ENCODE assay signal across 12 cellular contexts in genomic region chr17:57369509-57369945, GRCh38.
DNase-seq lines count a peak whose midpoint lies in the region; TF ChIP-seq lines count a peak whose summit lies in the region.
"Had no signal": no experiment of that assay in that cellular context is flagged by ENCODE, and none has a peak within 500 bp of the region (broad histone marks: within the 10 kb centered on the region; RNA-seq: fewer than 3 reads in every experiment).

No MANE protein-coding gene starts in this region.

- H3K9ac ChIP-seq in smooth muscle cell (ENCODE audit: low read depth), result peak overlapping the region; percentile 64

- H3K27me3 Mint-ChIP-seq in activated naive CD4-positive, alpha-beta T cell treated with anti-CD3 and anti-CD28 coated beads for 36 hours (ENCODE audit: low read depth), result no peaks in the 10 kb centered on the region
- no peaks in the 10 kb centered on the region for H3K27me3 Mint-ChIP-seq in activated naive CD4-positive, alpha-beta T cell treated with anti-CD3 and anti-CD28 coated beads, Interleukin-2, amount 10 ng/mL, durations not matched to agents 7 days and 5 days

- H3K36me3 ChIP-seq in smooth muscle cell (ENCODE audit: low read depth) (no peaks in the 10 kb centered on the region), tibial nerve (no peaks in the 10 kb centered on the region)

- H3K36me3 Mint-ChIP-seq in activated naive CD4-positive, alpha-beta T cell treated with anti-CD3 and anti-CD28 coated beads for 36 hours (ENCODE audit: low read depth), result peaks cover 6% of the 10 kb centered on the region
- peaks cover 11% of the 10 kb centered on the region for H3K36me3 Mint-ChIP-seq in activated naive CD4-positive, alpha-beta T cell treated with anti-CD3 and anti-CD28 coated beads, Interleukin-2, amount 10 ng/mL, durations not matched to agents 7 days and 5 days

- TF ChIP-seq EP300 in tibial nerve (IDR thresholded peaks at IDR 0.05), result no peak

- no peak overlapping the region for H2AFZ ChIP-seq in smooth muscle cell (ENCODE audit: low read depth)

- H3K79me2 ChIP-seq in smooth muscle cell (ENCODE audit: low read depth), result peaks cover 10% of the 10 kb centered on the region

- CTCF ChIA-PET in activated naive CD4-positive, alpha-beta T cell treated with anti-CD3 and anti-CD28 coated beads for 36 hours (lab: Charles Lee), result interaction anchor here (0.5 to 1.0 kb wide), 4 partner anchors 71 to 370 kb away, joined by 3 read pairs; no protein-coding TSS in a partner anchor
- CTCF ChIA-PET in activated naive CD4-positive, alpha-beta T cell treated with anti-CD3 and anti-CD28 coated beads, Interleukin-2, amount 10 ng/mL, durations not matched to agents 7 days and 5 days (lab: Charles Lee), result interaction anchor here (1.3 kb wide), 1 partner anchor 126 kb away, joined by 4 read pairs; no protein-coding TSS in a partner anchor

- no peaks in the 10 kb centered on the region for H3K9me3 ChIP-seq in smooth muscle cell (replicated peaks; ENCODE audit: low read depth)
- peaks cover 0 to 11% (median 0%) of the 10 kb centered on the region in 4 donors for H3K9me3 ChIP-seq in tibial nerve

- peaks cover 1% of the 10 kb centered on the region for H4K20me1 ChIP-seq in smooth muscle cell (ENCODE audit: low read depth)

- no peak overlapping the region for H3K27ac Mint-ChIP-seq in activated naive CD4-positive, alpha-beta T cell treated with anti-CD3 and anti-CD28 coated beads for 36 hours
- H3K27ac Mint-ChIP-seq in activated naive CD4-positive, alpha-beta T cell treated with anti-CD3 and anti-CD28 coated beads, Interleukin-2, amount 10 ng/mL, durations not matched to agents 7 days and 5 days, result no peak overlapping the region

- TF ChIP-seq CTCF in smooth muscle cell (IDR thresholded peaks at IDR 0.05; ENCODE audit: borderline replicate concordance, insufficient read depth, poor library complexity, severe bottlenecking), result no peak
- no peak for TF ChIP-seq CTCF in tibial nerve (IDR thresholded peaks at IDR 0.05)

- H3F3A ChIP-seq in smooth muscle cell (ENCODE audit: low read depth), result peaks cover 15% of the 10 kb centered on the region

- peak overlapping the region; percentile 51 for H3K4me2 ChIP-seq in smooth muscle cell

- WGBS in smooth muscle cell (ENCODE audit: low lambda C conversion rate), result 54% methylated on average over 2 of the region's 2 CpGs
- 46 to 52% methylated on average over 2 of the region's 2 CpGs for WGBS in tibial nerve, 2 donors

- H3K9me3 Mint-ChIP-seq in activated naive CD4-positive, alpha-beta T cell treated with anti-CD3 and anti-CD28 coated beads for 36 hours, result no peaks in the 10 kb centered on the region
- H3K9me3 Mint-ChIP-seq in activated naive CD4-positive, alpha-beta T cell treated with anti-CD3 and anti-CD28 coated beads, Interleukin-2, amount 10 ng/mL, durations not matched to agents 7 days and 5 days, result no peaks in the 10 kb centered on the region

- intact Hi-C loops in activated naive CD4-positive, alpha-beta T cell treated with anti-CD3 and anti-CD28 coated beads for 36 hours (cut with micrococcal nuclease), result no loop called here

- H3K4me3 Mint-ChIP-seq in activated naive CD4-positive, alpha-beta T cell treated with anti-CD3 and anti-CD28 coated beads for 36 hours, result no peak overlapping the region
- H3K4me3 Mint-ChIP-seq in activated naive CD4-positive, alpha-beta T cell treated with anti-CD3 and anti-CD28 coated beads, Interleukin-2, amount 10 ng/mL, durations not matched to agents 7 days and 5 days, result no peak overlapping the region
- H3K4me3 Mint-ChIP-seq: neural crest cell had no signal

- no peaks in the 10 kb centered on the region for H3K27me3 ChIP-seq in smooth muscle cell (ENCODE audit: low read depth)
- H3K27me3 ChIP-seq in tibial nerve, result no peaks in the 10 kb centered on the region

- H3K4me1 Mint-ChIP-seq in activated naive CD4-positive, alpha-beta T cell treated with anti-CD3 and anti-CD28 coated beads for 36 hours (ENCODE audit: low read depth), result peaks cover 13% of the 10 kb centered on the region
- no peaks in the 10 kb centered on the region for H3K4me1 Mint-ChIP-seq in activated naive CD4-positive, alpha-beta T cell treated with anti-CD3 and anti-CD28 coated beads, Interleukin-2, amount 10 ng/mL, durations not matched to agents 7 days and 5 days

- no peak overlapping the region for H3K4me3 ChIP-seq in smooth muscle cell
- no peak overlapping the region for H3K4me3 ChIP-seq in tibial nerve
- H3K4me3 ChIP-seq: SK-N-MC had no signal

- H3K4me1 ChIP-seq in smooth muscle cell (ENCODE audit: low read depth), result peaks cover 26% of the 10 kb centered on the region
- H3K4me1 ChIP-seq in tibial nerve, result peaks cover 0 to 7% (median 3%) of the 10 kb centered on the region in 4 donors

- peak overlapping the region; percentile 86 for H3K27ac ChIP-seq in epithelial cell of prostate
- peak overlapping the region; percentile 87 for H3K27ac ChIP-seq in smooth muscle cell (ENCODE audit: low read depth)
- H3K27ac ChIP-seq in tibial nerve, result no peak overlapping the region
- H3K27ac ChIP-seq: SK-N-MC had no signal

- no peak for TF ChIP-seq POLR2A in tibial nerve (IDR thresholded peaks at IDR 0.05)

- DNase-seq in activated naive CD4-positive, alpha-beta T cell treated with anti-CD3 and anti-CD28 coated beads for 36 hours, result peak; percentile 30
- no peak for DNase-seq in activated naive CD4-positive, alpha-beta T cell treated with anti-CD3 and anti-CD28 coated beads, Interleukin-2, amount 10 ng/mL, durations not matched to agents 7 days and 5 days
- DNase-seq in LHCN-M2 (ENCODE audit: low read depth) (peak; percentile 70), epithelial cell of prostate (ENCODE audit: low read depth, low spot score) (no peak), smooth muscle cell (lab: John Stamatoyannopoulos, UW; ENCODE audit: unreplicated experiment) (no peak), tibial nerve (ENCODE audit: low spot score in 2 of 2) (no peak), ureter (ENCODE audit: low spot score) (no peak)
- DNase-seq in stimulated activated CD4-positive, alpha-beta T cell treated with anti-CD3 and anti-CD28 coated beads, Interleukin-2, amount 100 ng/mL, for 24 hours, result no peak
- DNase-seq: cortex of kidney, NCI-H2081 had no signal

Comparison
In these comparisons a context has a peak if more than half of its experiments do, and no peak if none do; other contexts are left out.
1. DNase-seq: peak in activated naive CD4-positive, alpha-beta T cell treated with anti-CD3 and anti-CD28 coated beads for 36 hours (single experiment) and LHCN-M2 (single experiment); none in activated naive CD4-positive, alpha-beta T cell treated with anti-CD3 and anti-CD28 coated beads, Interleukin-2, amount 10 ng/mL, durations not matched to agents 7 days and 5 days (single experiment), epithelial cell of prostate (single experiment), smooth muscle cell (single experiment), stimulated activated CD4-positive, alpha-beta T cell treated with anti-CD3 and anti-CD28 coated beads, Interleukin-2, amount 100 ng/mL, for 24 hours (0 of 2), tibial nerve (0 of 2) and ureter (single experiment).
2. H3K27ac ChIP-seq: peak in epithelial cell of prostate (single experiment) and smooth muscle cell (single experiment); none in tibial nerve (0 of 4).